In the genomic region with DNA sequence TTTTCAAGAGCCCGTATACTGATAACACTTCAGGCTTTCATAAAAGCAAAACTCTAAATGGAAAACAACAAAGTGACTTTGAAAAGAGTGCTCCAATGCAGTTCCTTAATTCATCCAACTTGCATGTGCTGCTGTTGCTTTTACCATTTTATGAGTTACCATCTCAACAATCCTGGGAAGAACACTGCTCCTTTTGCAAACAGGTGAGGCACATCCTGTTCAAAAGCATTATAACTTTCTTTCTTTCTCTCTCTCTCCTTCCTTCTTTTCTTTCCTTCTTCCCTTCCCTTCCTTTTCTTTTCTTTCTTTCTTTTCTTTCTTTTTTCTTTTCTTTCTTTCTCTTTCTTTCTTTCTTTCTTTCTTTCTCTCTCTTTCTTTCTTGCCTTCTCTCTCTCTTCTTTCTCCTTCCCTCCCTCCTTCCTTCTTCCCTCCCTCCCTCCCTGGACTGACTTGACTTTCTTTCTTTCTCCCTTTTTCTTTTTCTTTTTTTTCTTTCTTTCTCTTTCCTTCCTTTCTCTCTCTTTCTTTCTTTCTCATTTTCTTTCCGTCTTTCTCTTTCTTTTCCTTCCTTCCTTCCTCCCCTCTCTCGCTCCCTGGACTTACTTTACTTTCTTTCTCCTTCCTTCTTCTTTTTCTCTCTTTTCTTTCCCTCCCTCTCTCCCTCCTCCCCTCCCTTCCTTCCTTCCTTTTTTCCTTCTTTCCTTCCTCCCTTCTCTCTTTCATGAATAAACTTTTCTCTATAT, we compare ENCODE assay signal across 22 cellular contexts. TPM values are rescaled to one million over a fixed set of nuclear protein-coding genes. Genes with fewer than 3 reads are reported as not detected.
DNase-seq lines count a peak whose midpoint lies in the region; ATAC-seq and TF ChIP-seq lines count a peak whose summit lies in the region.
"Had no signal": no experiment of that assay in that cellular context is flagged by ENCODE, and none has a peak within 500 bp of the region (broad histone marks: within the 10 kb centered on the region; RNA-seq: fewer than 3 reads in every experiment).

No MANE protein-coding gene starts in this region.

- H3K9me2 ChIP-seq in OCI-LY7 (ENCODE audit: insufficient read depth, low read length) (no peaks in the 10 kb centered on the region), PC-9 (ENCODE audit: insufficient read depth) (no peaks in the 10 kb centered on the region)

- TF ChIP-seq CTCF in CD14-positive monocyte (IDR thresholded peaks at IDR 0.05) (peak; percentile 24), DND-41 (IDR thresholded peaks at IDR 0.05; ENCODE audit: borderline replicate concordance, extremely low read depth, low read length, poor library complexity, severe bottlenecking) (no peak), OCI-LY7 (conservative IDR thresholded peaks at IDR 0.05; ENCODE audit: low read length) (no peak), PC-9 (conservative IDR thresholded peaks at IDR 0.05) (no peak)

- POLR2A ChIA-PET in OCI-LY7 (lab: Charles Lee) (interaction anchor here (0.6 kb wide), 1 partner anchor 33 kb away, joined by 4 read pairs; no protein-coding TSS in a partner anchor), PC-9 (lab: Charles Lee; ENCODE audit: unreplicated experiment) (no interaction called here)

- H3K36me3 ChIP-seq in DND-41 (ENCODE audit: insufficient read depth, low read length) (no peaks in the 10 kb centered on the region), OCI-LY7 (ENCODE audit: insufficient read depth, low read length) (no peaks in the 10 kb centered on the region), PC-9 (ENCODE audit: low read depth) (no peaks in the 10 kb centered on the region)
- H3K36me3 ChIP-seq: HAP-1, right lobe of liver, tibial nerve, WERI-Rb-1 had no signal

- H3K4me2 ChIP-seq in DND-41 (ENCODE audit: insufficient read depth, low read length) (no peak overlapping the region), OCI-LY7 (ENCODE audit: low read length) (peak overlapping the region; percentile 56), PC-9 (no peak overlapping the region)

- H3K4me1 ChIP-seq in DND-41 (ENCODE audit: insufficient read depth, low read length) = peaks cover 3% of the 10 kb centered on the region; the same call in 1 of the 2 replicates
- peaks cover 25% of the 10 kb centered on the region for H3K4me1 ChIP-seq in OCI-LY7 (ENCODE audit: insufficient read depth, low read length, poor library complexity, severe bottlenecking)
- peaks cover 18% of the 10 kb centered on the region for H3K4me1 ChIP-seq in PC-9 (replicated peaks; ENCODE audit: insufficient read depth)
- H3K4me1 ChIP-seq: HAP-1, right lobe of liver, tibial nerve had no signal

- H3K9me3 ChIP-seq in DND-41 (ENCODE audit: insufficient read depth, low read length, severe bottlenecking) = no peaks in the 10 kb centered on the region
- H3K9me3 ChIP-seq in OCI-LY7 (ENCODE audit: low read length) = no peaks in the 10 kb centered on the region
- no peaks in the 10 kb centered on the region for H3K9me3 ChIP-seq in PC-9 (ENCODE audit: insufficient read depth, low read depth)
- H3K9me3 ChIP-seq: HAP-1, right lobe of liver, tibial nerve had no signal

- H3K27ac Mint-ChIP-seq in CD14-positive monocyte (peak overlapping the region in 1 of 7 donors; percentile 77), naive B cell (peak overlapping the region in 4 of 6 donors; percentile 5 to 67 (median 54))
- no peak overlapping the region for H3K27ac Mint-ChIP-seq in stimulated activated naive B cell treated with anti-CD40 and anti-IgM and Interleukin-4, amounts not matched to agents 10 μg/mL and 1 μg/mL and 100 μg/mL, for 72 hours
- H3K27ac Mint-ChIP-seq: activated naive CD8-positive, alpha-beta T cell treated with anti-CD3 and anti-CD28 coated beads, Interleukin-2, amount 10 ng/mL, durations not matched to agents 7 days and 5 days had no signal

- intact Hi-C loops in CD14-positive monocyte (cut with micrococcal nuclease) = no loop called here
- intact Hi-C loops in OCI-LY7 (cut with micrococcal nuclease; ENCODE audit: unreplicated experiment) = no loop called here
- intact Hi-C loops in PC-9 (cut with micrococcal nuclease; ENCODE audit: unreplicated experiment) = no loop called here

- H3K9me3 Mint-ChIP-seq in CD14-positive monocyte (peaks cover 0 to 3% (median 0%) of the 10 kb centered on the region in 7 donors), naive B cell (peaks cover 0 to 5% (median 2%) of the 10 kb centered on the region in 7 donors)
- H3K9me3 Mint-ChIP-seq in stimulated activated naive B cell treated with anti-CD40 and anti-IgM and Interleukin-4, amounts not matched to agents 10 μg/mL and 1 μg/mL and 100 μg/mL, for 72 hours = peaks cover 0 to 1% of the 10 kb centered on the region in 2 donors
- H3K9me3 Mint-ChIP-seq: CD8-positive, alpha-beta memory T cell had no signal

- H3K4me3 Mint-ChIP-seq in CD14-positive monocyte (no peak overlapping the region), naive B cell (peak overlapping the region in 3 of 8 donors; percentile 29 to 48 (median 48))
- H3K4me3 Mint-ChIP-seq in stimulated activated naive B cell treated with anti-CD40 and anti-IgM and Interleukin-4, amounts not matched to agents 10 μg/mL and 1 μg/mL and 100 μg/mL, for 72 hours = no peak overlapping the region
- H3K4me3 Mint-ChIP-seq: activated naive CD8-positive, alpha-beta T cell treated with anti-CD3 and anti-CD28 coated beads, Interleukin-2, amount 10 ng/mL, durations not matched to agents 7 days and 5 days; CD8-positive, alpha-beta memory T cell had no signal

- no TSS peak for BruUV-seq in OCI-LY7 (replicated peaks; lab: Mats Ljungman, UMichigan)
- BruUV-seq in PC-9 (replicated peaks; lab: Mats Ljungman, UMichigan) = no TSS peak

- no peaks in the 10 kb centered on the region for H3K27me3 ChIP-seq in DND-41 (ENCODE audit: insufficient read depth, low read length, poor library complexity)
- H3K27me3 ChIP-seq in PC-9 (ENCODE audit: insufficient read depth, low read depth) = no peaks in the 10 kb centered on the region
- H3K27me3 ChIP-seq: right lobe of liver, tibial nerve had no signal

- ATAC-seq in DND-41 (ENCODE audit: insufficient read depth, low read depth) (no peak), naive B cell (ENCODE audit: low read depth in 2 of 2) (no peak), GM19395 (IDR thresholded peaks at IDR 0.05; ENCODE audit: unreplicated experiment) (no peak)
- ATAC-seq in stimulated activated naive B cell treated with anti-CD40 and anti-IgM and Interleukin-4, amounts not matched to agents 10 μg/mL and 1 μg/mL and 100 μg/mL, for 72 hours (replicated peaks) = no peak

- H3K27me3 Mint-ChIP-seq in CD14-positive monocyte (ENCODE audit: low read depth in 3 of 3) (peaks cover 0 to 7% (median 3%) of the 10 kb centered on the region in 3 donors), naive B cell (no peaks in the 10 kb centered on the region)
- no peaks in the 10 kb centered on the region for H3K27me3 Mint-ChIP-seq in stimulated activated naive B cell treated with anti-CD40 and anti-IgM and Interleukin-4, amounts not matched to agents 10 μg/mL and 1 μg/mL and 100 μg/mL, for 72 hours
- H3K27me3 Mint-ChIP-seq: activated naive CD8-positive, alpha-beta T cell treated with anti-CD3 and anti-CD28 coated beads, Interleukin-2, amount 10 ng/mL, durations not matched to agents 7 days and 5 days; CD8-positive, alpha-beta memory T cell had no signal

- no peaks in the 10 kb centered on the region for H3K79me2 ChIP-seq in DND-41 (ENCODE audit: insufficient read depth, low read length)
- no peaks in the 10 kb centered on the region for H3K79me2 ChIP-seq in OCI-LY7 (ENCODE audit: insufficient read depth, low read depth, low read length)
- H3K79me2 ChIP-seq in PC-9 (ENCODE audit: low read depth) = no peaks in the 10 kb centered on the region

- H3K4me1 Mint-ChIP-seq in CD14-positive monocyte (peaks cover 40% of the 10 kb centered on the region), naive B cell (peaks cover 21 to 36% (median 32%) of the 10 kb centered on the region in 3 donors)
- H3K4me1 Mint-ChIP-seq in stimulated activated naive B cell treated with anti-CD40 and anti-IgM and Interleukin-4, amounts not matched to agents 10 μg/mL and 1 μg/mL and 100 μg/mL, for 72 hours = peaks cover 18 to 29% of the 10 kb centered on the region in 2 donors

- H3K27ac ChIP-seq in DND-41 (ENCODE audit: low read length) (no peak overlapping the region), OCI-LY7 (ENCODE audit: low read depth, low read length, poor library complexity, severe bottlenecking) (no peak overlapping the region), PC-9 (no peak overlapping the region)
- H3K27ac ChIP-seq: right lobe of liver, SK-N-MC, tibial nerve, WERI-Rb-1 had no signal

- H3K4me3 ChIP-seq in DND-41 (ENCODE audit: low read depth in 1 of 2, low read length in 2 of 2) (no peak overlapping the region), OCI-LY7 (ENCODE audit: low read depth, low read length, poor library complexity, severe bottlenecking) (no peak overlapping the region), PC-9 (no peak overlapping the region)
- H3K4me3 ChIP-seq: HAP-1, right lobe of liver, SK-N-MC, tibial nerve had no signal

- H3K36me3 Mint-ChIP-seq in CD14-positive monocyte (peaks cover 0 to 2% of the 10 kb centered on the region in 2 donors), naive B cell (no peaks in the 10 kb centered on the region)
- no peaks in the 10 kb centered on the region for H3K36me3 Mint-ChIP-seq in stimulated activated naive B cell treated with anti-CD40 and anti-IgM and Interleukin-4, amounts not matched to agents 10 μg/mL and 1 μg/mL and 100 μg/mL, for 72 hours

- H2AFZ ChIP-seq in DND-41 (ENCODE audit: low read depth, low read length) = peak overlapping the region; percentile 33; the same call in 1 of the 2 replicates
- peak overlapping the region; percentile 47; the same call in 1 of the 2 replicates for H2AFZ ChIP-seq in OCI-LY7 (ENCODE audit: low read length)
- H2AFZ ChIP-seq in PC-9 = no peak overlapping the region

- H3K9ac ChIP-seq in DND-41 (ENCODE audit: low read depth, low read length) = no peak overlapping the region

- H4K20me1 ChIP-seq in DND-41 (ENCODE audit: insufficient read depth, low read length) = no peaks in the 10 kb centered on the region
- H4K20me1 ChIP-seq in OCI-LY7 (ENCODE audit: insufficient read depth, low read length) = no peaks in the 10 kb centered on the region
- no peaks in the 10 kb centered on the region for H4K20me1 ChIP-seq in PC-9 (ENCODE audit: insufficient read depth)

- H3F3A ChIP-seq in PC-9 (ENCODE audit: insufficient read depth, low read depth) = no peaks in the 10 kb centered on the region; the same call in 1 of the 2 replicates

- CTCF ChIA-PET in OCI-LY7 (lab: Charles Lee; ENCODE audit: unreplicated experiment) (no interaction called here), PC-9 (lab: Charles Lee) (no interaction called here)

- no peak for DNase-seq in CD14-positive monocyte (ENCODE audit: low spot score)
- DNase-seq in DND-41 = no peak
- no peak for DNase-seq in OCI-LY7 (ENCODE audit: low spot score)
- DNase-seq in naive B cell = no peak
- no peak for DNase-seq in stimulated activated naive B cell treated with anti-CD40 and anti-IgM and Interleukin-4, amounts not matched to agents 10 μg/mL and 1 μg/mL and 100 μg/mL, for 72 hours
- no peak for DNase-seq in PC-9
- DNase-seq: activated CD4-positive, alpha-beta T cell treated with anti-CD3 and anti-CD28 coated beads, Interleukin-2, amount 50 U/mL, for 1 hour; activated effector memory CD4-positive, alpha-beta T cell treated with Interleukin-2 at 50 U/mL for 16 hours; activated naive CD8-positive, alpha-beta T cell treated with anti-CD3 and anti-CD28 coated beads, Interleukin-2, amount 10 ng/mL, durations not matched to agents 7 days and 5 days; CD8-positive, alpha-beta memory T cell; central memory CD4-positive, alpha-beta T cell; NCI-H146; NCI-H2171; NCI-H524 treated with DMSO at 0.1 percent for 48 hours; right lobe of liver; RPMI8226; stimulated activated CD4-positive, alpha-beta T cell treated with anti-CD3 and anti-CD28 coated beads, Interleukin-4, amount 100 ng/mL, for 4 hours; WERI-Rb-1 had no signal

RNA-seq across cellular contexts. Expression of gene PARP8, which starts 11.2 kb away (rescaled TPM):
- polyA plus RNA-seq in CD14-positive monocyte (10 to 100 TPM; 27.5 to 40.6 TPM), naive B cell (ENCODE audit: low read depth in 6 of 6) (10 to 100 TPM; 10.1 to 63.7 (median 46.9) TPM)
- total RNA-seq in OCI-LY7 (2014; rRNA removed; shearing (Covaris generic)) = 22.9 and 39.2 TPM in 2 replicates
- total RNA-seq in OCI-LY7 (2022) (36.8 and 39.7 TPM in 2 replicates), PC-9 (2021) (15.8 and 17.6 TPM in 2 replicates)
